Comparison of ENCODE assay signal across 8 cellular contexts in genomic region chr6:43129434-43130194, GRCh38. TPM values are rescaled to one million over a fixed set of nuclear protein-coding genes. Genes with fewer than 3 reads are reported as not detected.
DNase-seq lines count a peak whose midpoint lies in the region; ATAC-seq and TF ChIP-seq lines count a peak whose summit lies in the region.

No MANE protein-coding gene starts in this region.

- H3K27ac Mint-ChIP-seq in activated naive CD4-positive, alpha-beta T cell treated with anti-CD3 and anti-CD28 coated beads for 36 hours = no peak overlapping the region
- H3K27ac Mint-ChIP-seq in osteocyte (ENCODE audit: unreplicated experiment) = no peak overlapping the region

- CTCF ChIA-PET in activated naive CD4-positive, alpha-beta T cell treated with anti-CD3 and anti-CD28 coated beads for 36 hours (lab: Charles Lee) = interaction anchor here (0.8 to 1.7 kb wide), 2 partner anchors 14 kb away, joined by 3 to 6 read pairs; no protein-coding TSS in a partner anchor
- CTCF ChIA-PET in PC-3 (lab: Charles Lee) = no interaction called here

- H3K4me2 ChIP-seq in PC-3 (ENCODE audit: low read length) = no peak overlapping the region

- H3K4me1 Mint-ChIP-seq in activated naive CD4-positive, alpha-beta T cell treated with anti-CD3 and anti-CD28 coated beads for 36 hours (ENCODE audit: low read depth) = no peaks in the 10 kb centered on the region
- H3K4me1 Mint-ChIP-seq in osteocyte (ENCODE audit: unreplicated experiment) = peaks cover 44% of the 10 kb centered on the region

- no peak overlapping the region for H3K4me3 Mint-ChIP-seq in activated naive CD4-positive, alpha-beta T cell treated with anti-CD3 and anti-CD28 coated beads for 36 hours
- H3K4me3 Mint-ChIP-seq in osteocyte (ENCODE audit: unreplicated experiment) = no peak overlapping the region

- no peaks in the 10 kb centered on the region for H3F3A ChIP-seq in PC-3 (ENCODE audit: low read length, unreplicated experiment)

- ATAC-seq in PC-3 (peak; percentile 94), GM19463 (IDR thresholded peaks at IDR 0.05; ENCODE audit: unreplicated experiment) (no peak)

- H3K36me3 ChIP-seq in PC-3 (ENCODE audit: low read depth, low read length) = 0 out of 2 replicates have a peak, but pooled peaks cover 2% of the 10 kb centered on the region

- no peaks in the 10 kb centered on the region for H3K27me3 ChIP-seq in PC-3 (ENCODE audit: low read length)

- no peaks in the 10 kb centered on the region for H3K27me3 Mint-ChIP-seq in activated naive CD4-positive, alpha-beta T cell treated with anti-CD3 and anti-CD28 coated beads for 36 hours (ENCODE audit: low read depth)
- H3K27me3 Mint-ChIP-seq in osteocyte (ENCODE audit: unreplicated experiment) = no peaks in the 10 kb centered on the region

- no TSS peak for BruUV-seq in PC-3 (replicated peaks; lab: Mats Ljungman, UMichigan)

- H2AFZ ChIP-seq in PC-3 (ENCODE audit: low read length) = no peak overlapping the region

- intact Hi-C loops in activated naive CD4-positive, alpha-beta T cell treated with anti-CD3 and anti-CD28 coated beads for 36 hours (cut with micrococcal nuclease) = no loop called here
- intact Hi-C loops in PC-3 (cut with micrococcal nuclease) = loop anchor here (1.0 kb wide), 1 partner anchor 59 kb away; no protein-coding TSS in a partner anchor

- H3K79me2 ChIP-seq in PC-3 (ENCODE audit: low read length) = no peaks in the 10 kb centered on the region

- H4K20me1 ChIP-seq in PC-3 (ENCODE audit: low read length) = no peaks in the 10 kb centered on the region

- TF ChIP-seq CTCF in PC-3 (conservative IDR thresholded peaks at IDR 0.05; ENCODE audit: low read depth, low read length) = peak; percentile 75
- TF ChIP-seq CTCF in epithelial cell of esophagus (IDR thresholded peaks at IDR 0.05; ENCODE audit: insufficient read depth, low read depth, low read length, missing control alignments) = peak; percentile 47
- TF ChIP-seq CTCF in osteocyte (IDR thresholded peaks at IDR 0.05) = peak; percentile 63

- H3K9me3 ChIP-seq in PC-3 (ENCODE audit: low read length) = no peaks in the 10 kb centered on the region

- H3K27ac ChIP-seq in PC-3 (ENCODE audit: low read length) = no peak overlapping the region

- peaks cover 7% of the 10 kb centered on the region; the same call in 1 of the 2 replicates for H3K4me1 ChIP-seq in PC-3 (ENCODE audit: insufficient read depth, low read length)

- H3K4me3 ChIP-seq in PC-3 (ENCODE audit: low read length) = no peak overlapping the region
- no peak overlapping the region for H3K4me3 ChIP-seq in epithelial cell of esophagus (ENCODE audit: low read length)

- no peaks in the 10 kb centered on the region for H3K36me3 Mint-ChIP-seq in activated naive CD4-positive, alpha-beta T cell treated with anti-CD3 and anti-CD28 coated beads for 36 hours (ENCODE audit: low read depth)
- peaks cover 16% of the 10 kb centered on the region for H3K36me3 Mint-ChIP-seq in osteocyte (ENCODE audit: unreplicated experiment)

- POLR2A ChIA-PET in PC-3 (lab: Charles Lee; ENCODE audit: unreplicated experiment) = no interaction called here

- H3K9ac ChIP-seq in PC-3 (ENCODE audit: low read length) = no peak overlapping the region

- peak; percentile 26 for DNase-seq in activated naive CD4-positive, alpha-beta T cell treated with anti-CD3 and anti-CD28 coated beads for 36 hours
- no peak for DNase-seq in activated naive CD4-positive, alpha-beta T cell treated with Interleukin-2 at 50 U/mL for 16 hours
- DNase-seq in PC-3 (peak; percentile 55), epithelial cell of esophagus (ENCODE audit: low read depth) (no peak), osteocyte (ENCODE audit: extremely low spot score, unreplicated experiment) (no peak), NCI-H1105 (lab: John Stamatoyannopoulos, UW) (no peak), ecto neural progenitor cell (ENCODE audit: low spot score) (no peak)

- H3K9me3 Mint-ChIP-seq in activated naive CD4-positive, alpha-beta T cell treated with anti-CD3 and anti-CD28 coated beads for 36 hours = no peaks in the 10 kb centered on the region
- H3K9me3 Mint-ChIP-seq in osteocyte (ENCODE audit: unreplicated experiment) = no peaks in the 10 kb centered on the region

- H3K9me2 ChIP-seq in PC-3 (replicated peaks; ENCODE audit: low read length) = no peaks in the 10 kb centered on the region

RNA-seq across cellular contexts. Expression of gene SRF, which starts 41.5 kb away (rescaled TPM):
- total RNA-seq in activated naive CD4-positive, alpha-beta T cell treated with anti-CD3 and anti-CD28 coated beads for 36 hours = 10 to 100 TPM; 27.8 to 28.2 TPM
- total RNA-seq in PC-3 (2014; rRNA removed) = 35.0 and 44.3 TPM in 2 replicates
- total RNA-seq in osteocyte = 29.8 and 32.5 TPM in 2 replicates

RNA-seq across cellular contexts. Expression of gene CUL9, which starts 52.4 kb away (rescaled TPM):
- 10 to 100 TPM; 43.1 to 49.3 TPM for total RNA-seq in activated naive CD4-positive, alpha-beta T cell treated with anti-CD3 and anti-CD28 coated beads for 36 hours
- total RNA-seq in PC-3 (2014; rRNA removed) = 30.4 and 43.8 TPM in 2 replicates
- 39.5 and 41.9 TPM in 2 replicates for total RNA-seq in osteocyte

RNA-seq across cellular contexts. Expression of gene PTK7, which starts 53.5 kb away (rescaled TPM):
- 1 to 10 TPM; 2.0 to 2.2 TPM for total RNA-seq in activated naive CD4-positive, alpha-beta T cell treated with anti-CD3 and anti-CD28 coated beads for 36 hours
- total RNA-seq in PC-3 (2014; rRNA removed) (48.1 and 69.1 TPM in 2 replicates), osteocyte (183 and 189 TPM in 2 replicates)

Comparison
In these comparisons a context has a peak if more than half of its experiments do, and no peak if none do; other contexts are left out.
1. DNase-seq: peak in activated naive CD4-positive, alpha-beta T cell treated with anti-CD3 and anti-CD28 coated beads for 36 hours (single experiment) and PC-3 (single experiment); none in activated naive CD4-positive, alpha-beta T cell treated with Interleukin-2 at 50 U/mL for 16 hours (single experiment), epithelial cell of esophagus (single experiment), osteocyte (single experiment), NCI-H1105 (single experiment) and ecto neural progenitor cell (single experiment).
2. RNA of gene PTK7, which starts 53.5 kb away (total RNA-seq): 183 to 189 TPM in osteocyte and 48.1 to 69.1 TPM in PC-3; 2.0 to 2.2 TPM in activated naive CD4-positive, alpha-beta T cell treated with anti-CD3 and anti-CD28 coated beads for 36 hours; every median in the first group is over 10 times any median in the second.
3. Peak in every context shown above with its lines, with median percentiles within 50 percentile points of each other: CTCF ChIP-seq.